ENCODE assay signal across 8 cellular contexts in the genomic region with DNA sequence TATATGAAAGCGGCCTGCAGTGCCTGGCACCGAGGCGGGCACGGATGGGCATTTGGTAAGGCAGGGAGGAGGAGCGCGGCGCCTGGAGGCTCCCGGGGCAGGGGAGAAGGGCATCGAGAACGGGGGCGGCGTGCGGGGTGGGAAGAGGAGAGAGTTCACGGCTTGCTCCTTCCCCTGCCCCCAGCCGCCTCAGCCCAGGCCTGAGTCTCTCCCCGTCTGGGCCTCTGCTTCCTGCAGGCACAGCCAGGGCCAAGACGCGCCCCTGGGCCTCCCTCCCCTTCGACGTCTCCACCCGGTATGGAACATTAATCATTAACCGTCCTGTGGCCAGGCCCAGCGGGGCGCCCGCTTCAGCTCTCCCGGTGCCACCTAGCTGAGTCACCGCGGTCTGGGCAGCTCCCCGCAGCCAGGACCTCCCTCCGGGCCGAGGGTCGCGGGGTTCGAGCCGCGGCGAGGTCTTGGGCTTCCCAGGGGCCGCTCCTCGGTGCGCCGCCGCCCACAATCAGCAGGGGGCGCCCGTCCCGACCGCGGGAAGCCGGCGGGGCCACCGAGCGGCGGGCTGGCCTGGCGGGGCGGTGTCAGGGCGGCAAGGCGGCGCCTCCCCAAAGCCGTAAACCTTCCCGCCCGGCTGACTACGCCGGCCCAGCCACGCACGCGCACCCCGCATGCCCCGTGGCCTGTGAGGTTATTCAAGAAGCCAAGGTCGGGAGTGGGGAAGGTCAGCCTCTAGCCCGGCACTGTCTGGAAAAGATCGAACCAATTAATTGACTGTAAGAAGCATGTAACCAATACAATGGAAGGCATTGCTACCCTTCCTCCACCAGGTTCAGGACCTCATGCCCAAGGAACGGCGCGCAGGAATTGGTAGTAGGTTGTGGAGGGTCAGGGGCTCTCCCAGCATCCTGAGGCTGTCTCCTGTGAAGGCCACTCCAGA. TPM values are rescaled to one million over a fixed set of nuclear protein-coding genes. Genes with fewer than 3 reads are reported as not detected.
A peak's percentile ranks its signal among the peaks of the same experiment; 100 is the strongest.
DNase-seq lines count a peak whose midpoint lies in the region; ATAC-seq and TF ChIP-seq lines count a peak whose summit lies in the region.

No MANE protein-coding gene starts in this region.

- H3K27me3 ChIP-seq in H7 (ENCODE audit: control insufficient read depth, insufficient read depth, low read length) (peaks cover 7% of the 10 kb centered on the region), SK-N-SH (ENCODE audit: insufficient read depth) (no peaks in the 10 kb centered on the region), upper lobe of right lung (no peaks in the 10 kb centered on the region)

- H3K4me2 ChIP-seq in SK-N-SH = no peak overlapping the region; the same call in 1 of the 2 replicates

- H3K36me3 Mint-ChIP-seq in activated naive CD4-positive, alpha-beta T cell treated with anti-CD3 and anti-CD28 coated beads, Interleukin-2, amount 50 U/mL, for 24 hours = no peaks in the 10 kb centered on the region

- TF ChIP-seq RAD21 in SK-N-SH (IDR thresholded peaks at IDR 0.05; ENCODE audit: low read length) = peak; percentile 56

- peak overlapping the region; percentile 89; the same call in 1 of the 2 replicates for H2AFZ ChIP-seq in SK-N-SH (ENCODE audit: low read depth)

- CTCF ChIA-PET in SK-N-SH (lab: Yijun Ruan, JAX) = interaction anchor here (0.7 to 9.4 kb wide), 54 partner anchors 11 to 1113 kb away, joined by 3 to 209 read pairs (median 5); a partner anchor contains a TSS

- peak overlapping the region in 1 of 2 experiments; percentile 10; a peak in 2 of 4 replicates for H3K27ac ChIP-seq in SK-N-SH (ENCODE audit: low read depth in 2 of 2, low read length in 1 of 2)
- H3K27ac ChIP-seq in upper lobe of right lung = no peak overlapping the region

- H3K4me3 ChIP-seq in H7 (ENCODE audit: insufficient read depth, low read depth, low read length) = peak overlapping the region; percentile 34
- peak overlapping the region; percentile 23; the same call in 1 of the 2 replicates for H3K4me3 ChIP-seq in LNCaP clone FGC (ENCODE audit: low read depth, low read length)
- peak overlapping the region; percentile 26 to 32; a peak in 3 of 4 replicates for H3K4me3 ChIP-seq in SK-N-SH (ENCODE audit: low read depth in 2 of 2, low read length in 1 of 2)
- H3K4me3 ChIP-seq in upper lobe of right lung = peak overlapping the region; percentile 42

- peaks cover 6% of the 10 kb centered on the region for H3F3A ChIP-seq in SK-N-SH (replicated peaks; ENCODE audit: insufficient read depth)

- H3K4me3 Mint-ChIP-seq in activated naive CD4-positive, alpha-beta T cell treated with anti-CD3 and anti-CD28 coated beads, Interleukin-2, amount 50 U/mL, for 24 hours = peak overlapping the region; percentile 70

- POLR2A ChIA-PET in SK-N-SH (lab: Yijun Ruan, JAX) = no interaction called here

- H3K4me1 Mint-ChIP-seq in activated naive CD4-positive, alpha-beta T cell treated with anti-CD3 and anti-CD28 coated beads, Interleukin-2, amount 50 U/mL, for 24 hours = peaks cover 17% of the 10 kb centered on the region

- TF ChIP-seq CTCF in LNCaP clone FGC (IDR thresholded peaks at IDR 0.05; ENCODE audit: control insufficient read depth, extremely low read depth, insufficient read depth) (peak; percentile 94), SK-N-SH (IDR thresholded peaks at IDR 0.05) (peak; percentile 73), upper lobe of right lung (IDR thresholded peaks at IDR 0.05) (peak; percentile 84)

- peak in 1 of 2 experiments; percentile 53; a peak in 1 of 4 replicates for TF ChIP-seq EP300 in SK-N-SH (IDR thresholded peaks at IDR 0.05; ENCODE audit: borderline replicate concordance in 1 of 2, low read depth in 1 of 2, low read length in 1 of 2)

- no peaks in the 10 kb centered on the region for H3K9me2 ChIP-seq in SK-N-SH

- H3K27me3 Mint-ChIP-seq in activated naive CD4-positive, alpha-beta T cell treated with anti-CD3 and anti-CD28 coated beads, Interleukin-2, amount 50 U/mL, for 24 hours = no peaks in the 10 kb centered on the region

- H3K79me2 ChIP-seq in SK-N-SH (ENCODE audit: insufficient read depth) = no peaks in the 10 kb centered on the region

- H3K36me3 ChIP-seq in H7 (replicated peaks; ENCODE audit: control insufficient read depth, insufficient read depth, low read length) = no peaks in the 10 kb centered on the region
- no peaks in the 10 kb centered on the region for H3K36me3 ChIP-seq in SK-N-SH (replicated peaks in 1 of 2; ENCODE audit: control insufficient read depth in 1 of 2, insufficient read depth in 2 of 2, low read length in 1 of 2)
- H3K36me3 ChIP-seq in upper lobe of right lung = no peaks in the 10 kb centered on the region

- 44% methylated on average over 38 of the region's 73 CpGs for WGBS in SK-N-SH (ENCODE audit: low lambda C conversion rate)

- H3K4me1 ChIP-seq in SK-N-SH (ENCODE audit: control insufficient read depth in 1 of 2, insufficient read depth in 2 of 2, low read depth in 1 of 2, low read length in 1 of 2) = peaks cover 0 to 6% of the 10 kb centered on the region in 2 experiments; a peak in 1 of 4 replicates
- peaks cover 11% of the 10 kb centered on the region for H3K4me1 ChIP-seq in upper lobe of right lung

- H4K20me1 ChIP-seq in SK-N-SH (ENCODE audit: insufficient read depth) = no peaks in the 10 kb centered on the region

- DNase-seq in GM03348 (ENCODE audit: low spot score) (peak; percentile 96), H7 (peak; percentile 95), LNCaP clone FGC (ENCODE audit: low read depth) (no peak), SK-N-SH (peak; percentile 94), Right ventricle myocardium superior (peak; percentile 89), posterior cingulate gyrus (peak in 8 of 10 donors; percentile 32 to 93 (median 52)), upper lobe of right lung (peak; percentile 91)

- ATAC-seq in Right ventricle myocardium superior (ENCODE audit: poor library complexity) = peak; percentile 92
- peak; percentile 93 for ATAC-seq in upper lobe of right lung

- no peaks in the 10 kb centered on the region for H3K9me3 Mint-ChIP-seq in activated naive CD4-positive, alpha-beta T cell treated with anti-CD3 and anti-CD28 coated beads, Interleukin-2, amount 50 U/mL, for 24 hours

- intact Hi-C loops in Right ventricle myocardium superior (cut with DNase I) = loop anchor here (5.0 kb wide), 2 partner anchors 47 to 142 kb away; no protein-coding TSS in a partner anchor
- intact Hi-C loops in posterior cingulate gyrus (cut with DNase I) = loop anchor here (10.0 kb wide), 2 partner anchors 101 to 191 kb away; a partner anchor contains a TSS
- intact Hi-C loops in upper lobe of right lung (cut with DNase I) = no loop called here

- H3K27ac Mint-ChIP-seq in activated naive CD4-positive, alpha-beta T cell treated with anti-CD3 and anti-CD28 coated beads, Interleukin-2, amount 50 U/mL, for 24 hours = peak overlapping the region; percentile 64

- H3K9me3 ChIP-seq in SK-N-SH = no peaks in the 10 kb centered on the region
- H3K9me3 ChIP-seq in upper lobe of right lung = no peaks in the 10 kb centered on the region

- H3K9ac ChIP-seq in SK-N-SH = no peak overlapping the region

TF ChIP-seq in SK-N-SH, 30 proteins besides CTCF, POLR2A, EP300 and RAD21 (continues in another document):
- TF ChIP-seq TEAD4 (IDR thresholded peaks at IDR 0.05; ENCODE audit: borderline replicate concordance, insufficient read depth) = no peak
- no peak for TF ChIP-seq YY1 (IDR thresholded peaks at IDR 0.05; ENCODE audit: low read depth)
- TF ChIP-seq, protein P1, sequence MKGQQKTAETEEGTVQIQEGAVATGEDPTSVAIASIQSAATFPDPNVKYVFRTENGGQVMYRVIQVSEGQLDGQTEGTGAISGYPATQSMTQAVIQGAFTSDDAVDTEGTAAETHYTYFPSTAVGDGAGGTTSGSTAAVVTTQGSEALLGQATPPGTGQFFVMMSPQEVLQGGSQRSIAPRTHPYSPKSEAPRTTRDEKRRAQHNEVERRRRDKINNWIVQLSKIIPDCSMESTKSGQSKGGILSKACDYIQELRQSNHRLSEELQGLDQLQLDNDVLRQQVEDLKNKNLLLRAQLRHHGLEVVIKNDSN (IDR thresholded peaks at IDR 0.05; ENCODE audit: borderline replicate concordance, low read depth) = peak; percentile 24; the same call in 1 of the 2 replicates
- TF ChIP-seq GABPA (IDR thresholded peaks at IDR 0.05; ENCODE audit: low read depth) = no peak
- TF ChIP-seq TCF12 (IDR thresholded peaks at IDR 0.05) = peak; percentile 38; the same call in 1 of the 2 replicates
- TF ChIP-seq FOSL2 (IDR thresholded peaks at IDR 0.05; ENCODE audit: borderline replicate concordance, low read depth) = peak; percentile 31; the same call in 1 of the 2 replicates
- TF ChIP-seq RXRA (IDR thresholded peaks at IDR 0.05; ENCODE audit: borderline replicate concordance, low read depth) = no peak
- no peak for TF ChIP-seq RFX5 (IDR thresholded peaks at IDR 0.05; ENCODE audit: low read length)
- TF ChIP-seq, protein P2, sequence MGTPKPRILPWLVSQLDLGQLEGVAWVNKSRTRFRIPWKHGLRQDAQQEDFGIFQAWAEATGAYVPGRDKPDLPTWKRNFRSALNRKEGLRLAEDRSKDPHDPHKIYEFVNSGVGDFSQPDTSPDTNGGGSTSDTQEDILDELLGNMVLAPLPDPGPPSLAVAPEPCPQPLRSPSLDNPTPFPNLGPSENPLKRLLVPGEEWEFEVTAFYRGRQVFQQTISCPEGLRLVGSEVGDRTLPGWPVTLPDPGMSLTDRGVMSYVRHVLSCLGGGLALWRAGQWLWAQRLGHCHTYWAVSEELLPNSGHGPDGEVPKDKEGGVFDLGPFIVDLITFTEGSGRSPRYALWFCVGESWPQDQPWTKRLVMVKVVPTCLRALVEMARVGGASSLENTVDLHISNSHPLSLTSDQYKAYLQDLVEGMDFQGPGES (IDR thresholded peaks at IDR 0.05; ENCODE audit: low read depth, low read length) = no peak
- TF ChIP-seq FOXJ3 (CRISPR knock-in tag; IDR thresholded peaks at IDR 0.05) = no peak
- peak; percentile 67 for TF ChIP-seq NRF1 (IDR thresholded peaks at IDR 0.05; ENCODE audit: low read depth, low read length)
- no peak for TF ChIP-seq SIN3A (IDR thresholded peaks at IDR 0.05; ENCODE audit: borderline replicate concordance, low read depth, low read length)
- TF ChIP-seq FOXM1 (IDR thresholded peaks at IDR 0.05; ENCODE audit: low read depth) = no peak
- TF ChIP-seq JUND (IDR thresholded peaks at IDR 0.05) = no peak; the same call in 1 of the 2 replicates

RNA-seq across cellular contexts. Expression of a gene that starts 23.4 kb away (rescaled TPM):
- total RNA-seq in H7 (2014; rRNA removed; shearing (Covaris generic)) = 0.11 TPM in 1 of 2 replicates, not detected in the other
- polyA plus RNA-seq in SK-N-SH (2012; rRNA removed) = 0.08 and 0.24 TPM in 2 replicates
- 0.17 and 0.45 TPM in 2 replicates for polyA plus RNA-seq in SK-N-SH (2012; cell fraction: cytosol; rRNA removed)
- 0.17 and 0.33 TPM in 2 replicates for polyA plus RNA-seq in SK-N-SH (2012; cell fraction: nucleus; rRNA removed)
- total RNA-seq in Right ventricle myocardium superior (not detected), upper lobe of right lung (0.29 TPM)
